In the genomic region with DNA sequence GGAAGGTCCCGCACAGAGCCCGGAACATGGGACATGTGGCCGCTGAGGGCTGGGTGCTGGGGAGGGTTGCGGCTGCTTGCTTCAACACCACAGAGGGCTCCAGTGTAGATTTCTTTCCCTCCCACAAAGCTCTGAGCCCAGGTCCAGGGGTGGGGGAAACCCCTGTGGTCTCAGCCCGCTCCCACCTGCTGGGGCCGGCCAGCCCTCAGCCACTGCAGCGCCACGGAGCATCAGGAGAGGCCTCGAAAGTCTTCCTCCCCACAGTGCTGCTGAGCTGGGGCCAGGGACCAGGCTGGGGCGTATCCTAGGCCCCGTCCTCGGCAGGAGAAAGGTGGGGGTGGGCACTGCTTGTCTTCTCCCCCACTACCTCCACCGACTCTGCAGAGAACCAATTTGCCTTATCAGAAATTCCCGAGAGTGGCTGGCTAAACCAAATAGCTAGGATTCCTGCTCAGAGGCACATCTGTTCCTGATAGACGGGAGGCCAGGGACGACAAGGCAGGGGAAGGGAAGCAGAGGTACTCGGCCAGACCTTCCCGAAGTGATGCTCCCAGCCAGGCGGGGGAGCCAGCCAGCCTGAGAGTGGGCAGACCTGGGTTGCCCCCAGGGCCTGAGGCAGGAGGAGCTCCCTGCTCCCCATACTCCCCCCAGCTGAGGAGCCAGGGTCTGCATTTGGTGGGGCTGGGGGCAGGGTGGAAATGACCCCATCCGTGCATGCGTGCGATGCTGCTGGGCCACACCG, we compare ENCODE assay signal across 1 cellular context.
TF ChIP-seq lines count a peak whose summit lies in the region.

No MANE protein-coding gene starts in this region.

TF ChIP-seq in IMR-90, 13 proteins besides CTCF, POLR2A, EP300 and RAD21:
- TF ChIP-seq CHD1 (IDR thresholded peaks at IDR 0.05; ENCODE audit: low read depth, low read length) = no peak
- TF ChIP-seq RFX5 (IDR thresholded peaks at IDR 0.05; ENCODE audit: low read depth, low read length) = no peak
- no peak for TF ChIP-seq RCOR1 (IDR thresholded peaks at IDR 0.05; ENCODE audit: insufficient replicate concordance, low read length)
- no peak for TF ChIP-seq BHLHE40 (IDR thresholded peaks at IDR 0.05; ENCODE audit: low read depth, low read length)
- TF ChIP-seq, protein P1, sequence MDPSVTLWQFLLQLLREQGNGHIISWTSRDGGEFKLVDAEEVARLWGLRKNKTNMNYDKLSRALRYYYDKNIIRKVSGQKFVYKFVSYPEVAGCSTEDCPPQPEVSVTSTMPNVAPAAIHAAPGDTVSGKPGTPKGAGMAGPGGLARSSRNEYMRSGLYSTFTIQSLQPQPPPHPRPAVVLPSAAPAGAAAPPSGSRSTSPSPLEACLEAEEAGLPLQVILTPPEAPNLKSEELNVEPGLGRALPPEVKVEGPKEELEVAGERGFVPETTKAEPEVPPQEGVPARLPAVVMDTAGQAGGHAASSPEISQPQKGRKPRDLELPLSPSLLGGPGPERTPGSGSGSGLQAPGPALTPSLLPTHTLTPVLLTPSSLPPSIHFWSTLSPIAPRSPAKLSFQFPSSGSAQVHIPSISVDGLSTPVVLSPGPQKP (IDR thresholded peaks at IDR 0.05; ENCODE audit: borderline replicate concordance, low read depth, low read length) = no peak
- no peak for TF ChIP-seq SMC3 (IDR thresholded peaks at IDR 0.05; ENCODE audit: low read depth, low read length)
- TF ChIP-seq NFE2L2 (IDR thresholded peaks at IDR 0.05; ENCODE audit: low read depth, low read length) = no peak
- TF ChIP-seq MAFK (IDR thresholded peaks at IDR 0.05; ENCODE audit: low read depth, low read length) = no peak
- TF ChIP-seq CEBPB (IDR thresholded peaks at IDR 0.05; ENCODE audit: low read depth, low read length) = no peak
- no peak for TF ChIP-seq MAZ (IDR thresholded peaks at IDR 0.05; ENCODE audit: borderline replicate concordance, low read depth, low read length)
- no peak for TF ChIP-seq MXI1 (IDR thresholded peaks at IDR 0.05; ENCODE audit: borderline replicate concordance, low read depth, low read length)
- no peak for TF ChIP-seq FOS (IDR thresholded peaks at IDR 0.05; ENCODE audit: low read depth, low read length)
- TF ChIP-seq USF2 (IDR thresholded peaks at IDR 0.05; ENCODE audit: low read depth, low read length) = no peak
